1 cellular context compared by ENCODE assay signal in the genomic region with DNA sequence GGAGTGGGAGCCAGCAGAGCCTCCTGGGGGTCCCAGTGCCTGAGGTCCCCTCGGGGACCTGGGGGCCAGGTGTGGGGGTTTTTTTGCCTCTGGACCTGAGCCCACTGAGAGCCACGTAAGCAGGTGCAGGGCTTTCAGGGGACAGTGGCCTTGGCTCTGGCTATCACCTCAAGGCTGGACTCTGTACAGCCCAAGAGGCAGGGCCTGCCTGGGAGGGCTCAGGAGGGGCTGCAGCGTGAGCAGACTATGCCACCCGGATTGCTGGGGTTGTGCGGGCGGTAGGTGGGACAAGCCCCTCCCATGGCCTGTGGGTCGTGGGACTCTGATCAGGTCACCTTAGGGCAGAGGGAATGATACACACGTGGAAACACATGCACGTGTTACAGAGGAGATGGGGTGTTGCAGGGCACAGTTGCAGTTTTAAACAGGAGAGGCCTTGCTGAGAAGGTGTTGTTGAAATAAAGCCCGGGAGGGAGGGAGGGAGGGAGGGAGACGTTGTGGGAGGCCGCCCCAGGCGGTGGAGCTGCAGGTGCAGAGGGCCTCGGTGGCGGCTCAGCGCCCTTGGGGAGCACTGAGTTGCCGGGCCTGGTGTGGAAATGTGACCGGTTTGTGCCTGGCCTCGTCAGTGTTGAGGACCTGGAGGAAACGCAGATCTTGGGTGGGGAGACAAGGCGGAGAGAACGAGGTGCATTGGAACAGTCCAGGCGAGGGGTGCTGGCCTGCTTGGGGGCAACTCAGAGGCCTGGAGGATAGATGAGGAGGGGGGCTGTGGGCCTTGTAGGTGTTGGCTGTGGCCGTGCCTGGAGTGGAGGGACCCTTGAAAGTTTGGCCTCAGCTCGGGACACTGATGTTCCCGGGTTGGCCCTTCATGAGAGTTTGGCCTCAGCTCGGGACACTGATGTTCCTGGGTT.
TF ChIP-seq lines count a peak whose summit lies in the region.

No MANE protein-coding gene starts in this region.

TF ChIP-seq in HepG2, 621 proteins besides CTCF, POLR2A, EP300 and RAD21 (continued from another document and continues in another):
- TF ChIP-seq, protein P1, sequence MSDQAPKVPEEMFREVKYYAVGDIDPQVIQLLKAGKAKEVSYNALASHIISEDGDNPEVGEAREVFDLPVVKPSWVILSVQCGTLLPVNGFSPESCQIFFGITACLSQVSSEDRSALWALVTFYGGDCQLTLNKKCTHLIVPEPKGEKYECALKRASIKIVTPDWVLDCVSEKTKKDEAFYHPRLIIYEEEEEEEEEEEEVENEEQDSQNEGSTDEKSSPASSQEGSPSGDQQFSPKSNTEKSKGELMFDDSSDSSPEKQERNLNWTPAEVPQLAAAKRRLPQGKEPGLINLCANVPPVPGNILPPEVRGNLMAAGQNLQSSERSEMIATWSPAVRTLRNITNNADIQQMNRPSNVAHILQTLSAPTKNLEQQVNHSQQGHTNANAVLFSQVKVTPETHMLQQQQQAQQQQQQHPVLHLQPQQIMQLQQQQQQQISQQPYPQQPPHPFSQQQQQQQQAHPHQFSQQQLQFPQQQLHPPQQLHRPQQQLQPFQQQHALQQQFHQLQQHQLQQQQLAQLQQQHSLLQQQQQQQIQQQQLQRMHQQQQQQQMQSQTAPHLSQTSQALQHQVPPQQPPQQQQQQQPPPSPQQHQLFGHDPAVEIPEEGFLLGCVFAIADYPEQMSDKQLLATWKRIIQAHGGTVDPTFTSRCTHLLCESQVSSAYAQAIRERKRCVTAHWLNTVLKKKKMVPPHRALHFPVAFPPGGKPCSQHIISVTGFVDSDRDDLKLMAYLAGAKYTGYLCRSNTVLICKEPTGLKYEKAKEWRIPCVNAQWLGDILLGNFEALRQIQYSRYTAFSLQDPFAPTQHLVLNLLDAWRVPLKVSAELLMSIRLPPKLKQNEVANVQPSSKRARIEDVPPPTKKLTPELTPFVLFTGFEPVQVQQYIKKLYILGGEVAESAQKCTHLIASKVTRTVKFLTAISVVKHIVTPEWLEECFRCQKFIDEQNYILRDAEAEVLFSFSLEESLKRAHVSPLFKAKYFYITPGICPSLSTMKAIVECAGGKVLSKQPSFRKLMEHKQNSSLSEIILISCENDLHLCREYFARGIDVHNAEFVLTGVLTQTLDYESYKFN (CRISPR knock-in tag; conservative IDR thresholded peaks at IDR 0.05): peak; percentile 79
- TF ChIP-seq ZNF615 (CRISPR knock-in tag; IDR thresholded peaks at IDR 0.05; ENCODE audit: borderline replicate concordance): no peak
- TF ChIP-seq, protein P2, sequence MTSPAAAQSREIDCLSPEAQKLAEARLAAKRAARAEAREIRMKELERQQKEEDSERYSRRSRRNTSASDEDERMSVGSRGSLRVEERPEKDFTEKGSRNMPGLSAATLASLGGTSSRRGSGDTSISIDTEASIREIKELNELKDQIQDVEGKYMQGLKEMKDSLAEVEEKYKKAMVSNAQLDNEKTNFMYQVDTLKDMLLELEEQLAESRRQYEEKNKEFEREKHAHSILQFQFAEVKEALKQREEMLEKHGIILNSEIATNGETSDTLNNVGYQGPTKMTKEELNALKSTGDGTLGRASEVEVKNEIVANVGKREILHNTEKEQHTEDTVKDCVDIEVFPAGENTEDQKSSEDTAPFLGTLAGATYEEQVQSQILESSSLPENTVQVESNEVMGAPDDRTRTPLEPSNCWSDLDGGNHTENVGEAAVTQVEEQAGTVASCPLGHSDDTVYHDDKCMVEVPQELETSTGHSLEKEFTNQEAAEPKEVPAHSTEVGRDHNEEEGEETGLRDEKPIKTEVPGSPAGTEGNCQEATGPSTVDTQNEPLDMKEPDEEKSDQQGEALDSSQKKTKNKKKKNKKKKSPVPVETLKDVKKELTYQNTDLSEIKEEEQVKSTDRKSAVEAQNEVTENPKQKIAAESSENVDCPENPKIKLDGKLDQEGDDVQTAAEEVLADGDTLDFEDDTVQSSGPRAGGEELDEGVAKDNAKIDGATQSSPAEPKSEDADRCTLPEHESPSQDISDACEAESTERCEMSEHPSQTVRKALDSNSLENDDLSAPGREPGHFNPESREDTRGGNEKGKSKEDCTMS (CRISPR knock-in tag; conservative IDR thresholded peaks at IDR 0.05): no peak
- peak; percentile 8 for TF ChIP-seq POLR2G (IDR thresholded peaks at IDR 0.05; ENCODE audit: low read depth, low read length)
- TF ChIP-seq ZSCAN22 (CRISPR knock-in tag; IDR thresholded peaks at IDR 0.05): no peak
- peak; percentile 97 for TF ChIP-seq SMAD1 (CRISPR knock-in tag; IDR thresholded peaks at IDR 0.05; ENCODE audit: borderline replicate concordance, low read depth)
- TF ChIP-seq ZNF33B (CRISPR knock-in tag; IDR thresholded peaks at IDR 0.05): peak; percentile 85
- peak; percentile 34; the same call in 1 of the 2 replicates for TF ChIP-seq ZNF768 (CRISPR knock-in tag; IDR thresholded peaks at IDR 0.05)
- TF ChIP-seq SPEN (CRISPR knock-in tag; IDR thresholded peaks at IDR 0.05; ENCODE audit: low read depth): peak; percentile 57
- 0 out of 2 replicates have a peak, but pooled peaks have one; percentile 16 for TF ChIP-seq RBAK (CRISPR knock-in tag; IDR thresholded peaks at IDR 0.05)
- peak; percentile 59; the same call in 1 of the 2 replicates for TF ChIP-seq ETV6 (CRISPR knock-in tag; conservative IDR thresholded peaks at IDR 0.05)
- no peak for TF ChIP-seq FOXM1 (CRISPR knock-in tag; IDR thresholded peaks at IDR 0.05)
- peak; percentile 95 for TF ChIP-seq RXRA (CRISPR knock-in tag; IDR thresholded peaks at IDR 0.05)
- TF ChIP-seq NFIB (CRISPR knock-in tag; IDR thresholded peaks at IDR 0.05; ENCODE audit: borderline replicate concordance): peak; percentile 74; the same call in 1 of the 2 replicates
- 0 out of 2 replicates have a peak, but pooled peaks have one; percentile 32 for TF ChIP-seq ZNF558 (CRISPR knock-in tag; IDR thresholded peaks at IDR 0.05; ENCODE audit: borderline replicate concordance)
- TF ChIP-seq, protein P3, sequence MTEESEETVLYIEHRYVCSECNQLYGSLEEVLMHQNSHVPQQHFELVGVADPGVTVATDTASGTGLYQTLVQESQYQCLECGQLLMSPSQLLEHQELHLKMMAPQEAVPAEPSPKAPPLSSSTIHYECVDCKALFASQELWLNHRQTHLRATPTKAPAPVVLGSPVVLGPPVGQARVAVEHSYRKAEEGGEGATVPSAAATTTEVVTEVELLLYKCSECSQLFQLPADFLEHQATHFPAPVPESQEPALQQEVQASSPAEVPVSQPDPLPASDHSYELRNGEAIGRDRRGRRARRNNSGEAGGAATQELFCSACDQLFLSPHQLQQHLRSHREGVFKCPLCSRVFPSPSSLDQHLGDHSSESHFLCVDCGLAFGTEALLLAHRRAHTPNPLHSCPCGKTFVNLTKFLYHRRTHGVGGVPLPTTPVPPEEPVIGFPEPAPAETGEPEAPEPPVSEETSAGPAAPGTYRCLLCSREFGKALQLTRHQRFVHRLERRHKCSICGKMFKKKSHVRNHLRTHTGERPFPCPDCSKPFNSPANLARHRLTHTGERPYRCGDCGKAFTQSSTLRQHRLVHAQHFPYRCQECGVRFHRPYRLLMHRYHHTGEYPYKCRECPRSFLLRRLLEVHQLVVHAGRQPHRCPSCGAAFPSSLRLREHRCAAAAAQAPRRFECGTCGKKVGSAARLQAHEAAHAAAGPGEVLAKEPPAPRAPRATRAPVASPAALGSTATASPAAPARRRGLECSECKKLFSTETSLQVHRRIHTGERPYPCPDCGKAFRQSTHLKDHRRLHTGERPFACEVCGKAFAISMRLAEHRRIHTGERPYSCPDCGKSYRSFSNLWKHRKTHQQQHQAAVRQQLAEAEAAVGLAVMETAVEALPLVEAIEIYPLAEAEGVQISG (CRISPR knock-in tag; IDR thresholded peaks at IDR 0.05): peak; percentile 60
- TF ChIP-seq, protein P4, sequence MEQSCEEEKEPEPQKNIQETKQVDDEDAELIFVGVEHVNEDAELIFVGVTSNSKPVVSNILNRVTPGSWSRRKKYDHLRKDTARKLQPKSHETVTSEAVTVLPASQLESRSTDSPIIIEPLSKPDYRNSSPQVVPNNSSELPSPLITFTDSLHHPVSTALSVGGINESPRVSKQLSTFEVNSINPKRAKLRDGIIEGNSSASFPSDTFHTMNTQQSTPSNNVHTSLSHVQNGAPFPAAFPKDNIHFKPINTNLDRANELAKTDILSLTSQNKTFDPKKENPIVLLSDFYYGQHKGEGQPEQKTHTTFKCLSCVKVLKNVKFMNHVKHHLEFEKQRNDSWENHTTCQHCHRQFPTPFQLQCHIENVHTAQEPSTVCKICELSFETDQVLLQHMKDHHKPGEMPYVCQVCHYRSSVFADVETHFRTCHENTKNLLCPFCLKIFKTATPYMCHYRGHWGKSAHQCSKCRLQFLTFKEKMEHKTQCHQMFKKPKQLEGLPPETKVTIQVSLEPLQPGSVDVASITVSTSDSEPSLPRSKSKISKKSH (CRISPR knock-in tag; IDR thresholded peaks at IDR 0.05; ENCODE audit: borderline replicate concordance): peak; percentile 60; the same call in 1 of the 2 replicates
- TF ChIP-seq ZFP36L1 (CRISPR knock-in tag; IDR thresholded peaks at IDR 0.05): 0 out of 2 replicates have a peak, but pooled peaks have one; percentile 55
- no peak for TF ChIP-seq HNRNPH1 (optimal IDR thresholded peaks at IDR 0.05; ENCODE audit: low read depth, low read length)
- peak; percentile 59; the same call in 1 of the 2 replicates for TF ChIP-seq ZKSCAN5 (CRISPR knock-in tag; IDR thresholded peaks at IDR 0.05)
- TF ChIP-seq, protein P5, sequence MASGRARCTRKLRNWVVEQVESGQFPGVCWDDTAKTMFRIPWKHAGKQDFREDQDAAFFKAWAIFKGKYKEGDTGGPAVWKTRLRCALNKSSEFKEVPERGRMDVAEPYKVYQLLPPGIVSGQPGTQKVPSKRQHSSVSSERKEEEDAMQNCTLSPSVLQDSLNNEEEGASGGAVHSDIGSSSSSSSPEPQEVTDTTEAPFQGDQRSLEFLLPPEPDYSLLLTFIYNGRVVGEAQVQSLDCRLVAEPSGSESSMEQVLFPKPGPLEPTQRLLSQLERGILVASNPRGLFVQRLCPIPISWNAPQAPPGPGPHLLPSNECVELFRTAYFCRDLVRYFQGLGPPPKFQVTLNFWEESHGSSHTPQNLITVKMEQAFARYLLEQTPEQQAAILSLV (CRISPR knock-in tag; IDR thresholded peaks at IDR 0.05; ENCODE audit: borderline replicate concordance): peak; percentile 56
- TF ChIP-seq PTBP1 (IDR thresholded peaks at IDR 0.05; ENCODE audit: low read depth, low read length, poor library complexity, severe bottlenecking): peak; percentile 66
- peak; percentile 59; the same call in 1 of the 2 replicates for TF ChIP-seq HOXA3 (CRISPR knock-in tag; IDR thresholded peaks at IDR 0.05)
- 0 out of 2 replicates have a peak, but pooled peaks have one; percentile 18 for TF ChIP-seq ZNF101 (CRISPR knock-in tag; IDR thresholded peaks at IDR 0.05; ENCODE audit: borderline replicate concordance, low read depth)
- TF ChIP-seq NKX3-1 (CRISPR knock-in tag; IDR thresholded peaks at IDR 0.05): no peak
- TF ChIP-seq, protein P6, sequence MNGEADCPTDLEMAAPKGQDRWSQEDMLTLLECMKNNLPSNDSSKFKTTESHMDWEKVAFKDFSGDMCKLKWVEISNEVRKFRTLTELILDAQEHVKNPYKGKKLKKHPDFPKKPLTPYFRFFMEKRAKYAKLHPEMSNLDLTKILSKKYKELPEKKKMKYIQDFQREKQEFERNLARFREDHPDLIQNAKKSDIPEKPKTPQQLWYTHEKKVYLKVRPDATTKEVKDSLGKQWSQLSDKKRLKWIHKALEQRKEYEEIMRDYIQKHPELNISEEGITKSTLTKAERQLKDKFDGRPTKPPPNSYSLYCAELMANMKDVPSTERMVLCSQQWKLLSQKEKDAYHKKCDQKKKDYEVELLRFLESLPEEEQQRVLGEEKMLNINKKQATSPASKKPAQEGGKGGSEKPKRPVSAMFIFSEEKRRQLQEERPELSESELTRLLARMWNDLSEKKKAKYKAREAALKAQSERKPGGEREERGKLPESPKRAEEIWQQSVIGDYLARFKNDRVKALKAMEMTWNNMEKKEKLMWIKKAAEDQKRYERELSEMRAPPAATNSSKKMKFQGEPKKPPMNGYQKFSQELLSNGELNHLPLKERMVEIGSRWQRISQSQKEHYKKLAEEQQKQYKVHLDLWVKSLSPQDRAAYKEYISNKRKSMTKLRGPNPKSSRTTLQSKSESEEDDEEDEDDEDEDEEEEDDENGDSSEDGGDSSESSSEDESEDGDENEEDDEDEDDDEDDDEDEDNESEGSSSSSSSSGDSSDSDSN (CRISPR knock-in tag; IDR thresholded peaks at IDR 0.05): peak; percentile 72
- TF ChIP-seq, protein P7, sequence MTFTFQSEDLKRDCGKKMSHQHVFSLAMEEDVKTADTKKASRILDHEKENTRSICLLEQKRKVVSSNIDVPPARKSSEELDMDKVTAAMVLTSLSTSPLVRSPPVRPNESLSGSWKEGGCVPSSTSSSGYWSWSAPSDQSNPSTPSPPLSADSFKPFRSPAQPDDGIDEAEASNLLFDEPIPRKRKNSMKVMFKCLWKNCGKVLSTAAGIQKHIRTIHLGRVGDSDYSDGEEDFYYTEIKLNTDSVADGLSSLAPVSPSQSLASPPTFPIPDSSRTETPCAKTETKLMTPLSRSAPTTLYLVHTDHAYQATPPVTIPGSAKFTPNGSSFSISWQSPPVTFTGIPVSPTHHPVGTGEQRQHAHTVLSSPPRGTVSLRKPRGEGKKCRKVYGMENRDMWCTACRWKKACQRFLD (CRISPR knock-in tag; IDR thresholded peaks at IDR 0.05; ENCODE audit: borderline replicate concordance): peak; percentile 68; the same call in 1 of the 2 replicates
- peak; percentile 67; the same call in 1 of the 2 replicates for TF ChIP-seq ZSCAN21 (CRISPR knock-in tag; IDR thresholded peaks at IDR 0.05; ENCODE audit: borderline replicate concordance)
- 0 out of 2 replicates have a peak, but pooled peaks have one; percentile 13 for TF ChIP-seq ZNF205 (CRISPR knock-in tag; IDR thresholded peaks at IDR 0.05)
- peak; percentile 24; the same call in 1 of the 2 replicates for TF ChIP-seq SOX5 (CRISPR knock-in tag; IDR thresholded peaks at IDR 0.05; ENCODE audit: borderline replicate concordance)
- peak; percentile 43; the same call in 1 of the 2 replicates for TF ChIP-seq ZNF616 (CRISPR knock-in tag; IDR thresholded peaks at IDR 0.05; ENCODE audit: low read depth)
- peak; percentile 60; the same call in 1 of the 2 replicates for TF ChIP-seq SNAPC2 (CRISPR knock-in tag; IDR thresholded peaks at IDR 0.05)
- no peak for TF ChIP-seq KLF16 (CRISPR knock-in tag; IDR thresholded peaks at IDR 0.05)
- TF ChIP-seq HOXA5 (CRISPR knock-in tag; IDR thresholded peaks at IDR 0.05): peak; percentile 32; the same call in 1 of the 2 replicates
- TF ChIP-seq ZFYVE20 (CRISPR knock-in tag; IDR thresholded peaks at IDR 0.05; ENCODE audit: borderline replicate concordance, low read depth): no peak
- TF ChIP-seq, protein P8, sequence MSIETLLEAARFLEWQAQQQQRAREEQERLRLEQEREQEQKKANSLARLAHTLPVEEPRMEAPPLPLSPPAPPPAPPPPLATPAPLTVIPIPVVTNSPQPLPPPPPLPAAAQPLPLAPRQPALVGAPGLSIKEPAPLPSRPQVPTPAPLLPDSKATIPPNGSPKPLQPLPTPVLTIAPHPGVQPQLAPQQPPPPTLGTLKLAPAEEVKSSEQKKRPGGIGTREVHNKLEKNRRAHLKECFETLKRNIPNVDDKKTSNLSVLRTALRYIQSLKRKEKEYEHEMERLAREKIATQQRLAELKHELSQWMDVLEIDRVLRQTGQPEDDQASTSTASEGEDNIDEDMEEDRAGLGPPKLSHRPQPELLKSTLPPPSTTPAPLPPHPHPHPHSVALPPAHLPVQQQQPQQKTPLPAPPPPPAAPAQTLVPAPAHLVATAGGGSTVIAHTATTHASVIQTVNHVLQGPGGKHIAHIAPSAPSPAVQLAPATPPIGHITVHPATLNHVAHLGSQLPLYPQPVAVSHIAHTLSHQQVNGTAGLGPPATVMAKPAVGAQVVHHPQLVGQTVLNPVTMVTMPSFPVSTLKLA (IDR thresholded peaks at IDR 0.05): peak; percentile 61
- TF ChIP-seq ZNF788 (CRISPR knock-in tag; IDR thresholded peaks at IDR 0.05; ENCODE audit: borderline replicate concordance): peak; percentile 74
- TF ChIP-seq MXD4 (CRISPR knock-in tag; IDR thresholded peaks at IDR 0.05): 0 out of 2 replicates have a peak, but pooled peaks have one; percentile 35
- TF ChIP-seq ZNF253 (CRISPR knock-in tag; IDR thresholded peaks at IDR 0.05; ENCODE audit: borderline replicate concordance): 0 out of 2 replicates have a peak, but pooled peaks have one; percentile 36
